Comparison of ENCODE assay signal across 8 cellular contexts in genomic region chr17:72121164-72122001, GRCh38. TPM values are rescaled to one million over a fixed set of nuclear protein-coding genes. Genes with fewer than 3 reads are reported as not detected.
DNase-seq lines count a peak whose midpoint lies in the region; ATAC-seq and TF ChIP-seq lines count a peak whose summit lies in the region.

No MANE protein-coding gene starts in this region.

- H3K27ac ChIP-seq in dorsolateral prefrontal cortex (peak overlapping the region in 58 of 59 donors; percentile 41 to 95 (median 87)), aorta (ENCODE audit: low read depth in 1 of 2, low read length in 2 of 2) (no peak overlapping the region)

- H3K27me3 ChIP-seq in dorsolateral prefrontal cortex, result peaks cover 0 to 53% (median 6%) of the 10 kb centered on the region in 45 donors
- H3K27me3 ChIP-seq in aorta (ENCODE audit: control insufficient read depth in 1 of 2, insufficient read depth in 2 of 2, low read length in 1 of 2), result no peaks in the 10 kb centered on the region

- ATAC-seq in GM21529 (IDR thresholded peaks at IDR 0.05; ENCODE audit: unreplicated experiment) (peak; percentile 18), aorta (ENCODE audit: low FRiP score) (peak; percentile 48)

- H3K36me3 ChIP-seq in aorta (ENCODE audit: control insufficient read depth in 1 of 2, insufficient read depth in 2 of 2, low read length in 1 of 2), result no peaks in the 10 kb centered on the region

- 1% methylated on average over 87 to 88 of the region's 88 CpGs for WGBS in aorta, 2 donors

- H3K4me3 ChIP-seq in dorsolateral prefrontal cortex (peak overlapping the region; percentile 47 to 91 (median 79)), aorta (ENCODE audit: low read length in 2 of 2) (peak overlapping the region in 1 of 2 donors; percentile 5)

- intact Hi-C loops in dorsolateral prefrontal cortex (cut with DNase I), result loop anchor here (1.0 to 5.0 kb wide), 4 partner anchors 30 to 419 kb away; no protein-coding TSS in a partner anchor
- intact Hi-C loops in aorta (cut with DNase I), result loop anchor here in 1 of 2 donors (10.0 kb wide), 1 partner anchor 147 kb away; no protein-coding TSS in a partner anchor

- H3K9me3 ChIP-seq in aorta (ENCODE audit: control insufficient read depth, low read length), result no peaks in the 10 kb centered on the region

- peak in 20 of 56 donors; percentile 7 to 40 (median 22) for TF ChIP-seq CTCF in dorsolateral prefrontal cortex (IDR thresholded peaks at IDR 0.05 in 54 of 56, conservative IDR thresholded peaks at IDR 0.05 in 2 of 56; ENCODE audit: low read depth in 1 of 56, partially characterized antibody in 56 of 56)

- DNase-seq in DMS53 treated with DMSO at 0.1 percent for 48 hours (lab: John Stamatoyannopoulos, UW; ENCODE audit: unreplicated experiment) (peak; percentile 40), NCI-H1092 treated with DMSO at 0.1 percent for 48 hours (lab: John Stamatoyannopoulos, UW) (peak; percentile 43), dorsolateral prefrontal cortex (peak in 5 of 10 donors; percentile 38 to 62 (median 52)), mesenteric fat pad (ENCODE audit: low spot score) (peak; percentile 90), aorta (peak in 1 of 2 donors; percentile 49)
- no peak for DNase-seq in stimulated activated CD4-positive, alpha-beta T cell treated with anti-CD3 and anti-CD28 coated beads, Interleukin-4, amount 100 ng/mL, for 4 hours
- no peak for DNase-seq in activated CD4-positive, alpha-beta T cell treated with anti-CD3 and anti-CD28 coated beads, Interleukin-2, amount 50 U/mL, for 4 hours

- no peaks in the 10 kb centered on the region for H3K4me1 ChIP-seq in aorta (ENCODE audit: control insufficient read depth in 1 of 2, insufficient read depth in 2 of 2, low read length in 2 of 2)

RNA-seq across cellular contexts. Expression of gene SOX9, which starts 0.6 kb away (rescaled TPM):
- total RNA-seq in dorsolateral prefrontal cortex (100 to 1,000 TPM in 7 of 120 experiments, 10 to 100 TPM in 113; 30.6 to 138 (median 57.7) TPM), mesenteric fat pad (2.2 TPM), aorta (1 to 10 TPM; 3.8 to 4.7 TPM)
- 1 to 10 TPM; 1.5 to 3.3 TPM for polyA plus RNA-seq in aorta

Comparison
In these comparisons a context has a peak if more than half of its experiments do, and no peak if none do; other contexts are left out.
1. DNase-seq: peak in DMS53 treated with DMSO at 0.1 percent for 48 hours (single experiment), NCI-H1092 treated with DMSO at 0.1 percent for 48 hours (single experiment) and mesenteric fat pad (single experiment); none in stimulated activated CD4-positive, alpha-beta T cell treated with anti-CD3 and anti-CD28 coated beads, Interleukin-4, amount 100 ng/mL, for 4 hours (0 of 2) and activated CD4-positive, alpha-beta T cell treated with anti-CD3 and anti-CD28 coated beads, Interleukin-2, amount 50 U/mL, for 4 hours (0 of 2).
2. H3K27ac ChIP-seq: peak in dorsolateral prefrontal cortex (58 of 59); none in aorta (0 of 2).